In the genomic region with DNA sequence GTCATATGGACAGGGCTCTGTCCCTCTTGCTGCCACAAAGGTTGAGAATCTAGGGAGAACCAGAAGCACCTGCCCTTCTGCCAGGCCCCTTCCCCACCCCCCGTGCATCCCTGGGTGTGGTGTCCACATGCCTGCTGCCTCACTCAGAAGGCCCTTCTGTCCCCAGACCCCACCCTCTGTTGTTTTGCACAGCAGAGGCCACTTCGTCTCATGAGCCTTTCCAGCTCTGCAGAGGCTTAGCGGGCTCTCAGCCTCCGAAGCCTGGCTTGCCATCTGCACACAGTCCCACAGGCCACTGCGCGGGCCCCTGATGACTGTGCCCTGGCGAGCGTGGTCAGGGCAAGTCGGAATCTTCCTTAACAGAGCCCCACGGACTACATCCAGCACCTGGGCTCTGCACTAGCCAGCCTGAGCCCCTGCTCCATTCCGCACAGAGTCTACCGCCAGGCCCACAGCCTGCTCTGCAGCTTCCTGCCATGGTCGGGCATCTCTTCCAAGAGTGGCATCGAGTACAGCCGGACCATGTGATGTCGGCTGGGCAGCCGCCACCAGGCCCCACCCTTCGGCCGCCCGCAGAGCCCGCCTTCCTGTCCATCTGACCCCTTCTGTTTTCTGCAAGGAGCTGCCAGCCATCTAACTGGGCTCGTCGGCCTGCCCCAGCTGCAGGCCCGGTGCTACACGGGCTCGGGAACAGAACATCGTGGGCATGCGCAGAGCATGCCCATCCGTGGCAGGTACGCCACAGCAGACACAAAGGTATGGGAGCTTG, we compare ENCODE assay signal across 33 cellular contexts. TPM values are rescaled to one million over a fixed set of nuclear protein-coding genes. Genes with fewer than 3 reads are reported as not detected.
DNase-seq lines count a peak whose midpoint lies in the region; ATAC-seq, FAIRE-seq and TF ChIP-seq lines count a peak whose summit lies in the region.
"Had no signal": no experiment of that assay in that cellular context is flagged by ENCODE, and none has a peak within 500 bp of the region (broad histone marks: within the 10 kb centered on the region; RNA-seq: fewer than 3 reads in every experiment).

No MANE protein-coding gene starts in this region.

- DNase-seq in right cardiac atrium: peak in 2 of 3 donors; percentile 4 to 40
- no peak for DNase-seq in left ventricle myocardium inferior
- DNase-seq in chondrocyte (ENCODE audit: low spot score): peak; percentile 68
- DNase-seq in nephron progenitor cell: no peak
- DNase-seq in H54 (ENCODE audit: insufficient read length, low spot score): no peak
- DNase-seq in urothelium cell line (ENCODE audit: low spot score): no peak
- DNase-seq in NOMO-1 (lab: John Stamatoyannopoulos, UW; ENCODE audit: unreplicated experiment in 2 of 2): no peak
- no peak for DNase-seq in omental fat pad (ENCODE audit: low spot score)
- DNase-seq: activated CD4-positive, alpha-beta T cell treated with anti-CD3 and anti-CD28 coated beads, Interleukin-2, amount 50 U/mL, for 4 hours; activated CD8-positive, alpha-beta memory T cell treated with anti-CD3 and anti-CD28 coated beads, Interleukin-2, amount 10 ng/mL, durations not matched to agents 7 days and 5 days; activated gamma-delta T cell treated with Interleukin-2 at 50 U/mL for 16 hours; activated T-cell treated with anti-CD3 and anti-CD28 coated beads, Interleukin-2, amount 50 U/mL, for 4 hours; AML-193; CD4-positive, alpha-beta memory T cell; gastrocnemius medialis; NCI-H1694 treated with DMSO at 0.1 percent for 48 hours; NCI-H446 treated with DMSO at 0.1 percent for 48 hours; psoas muscle; RPMI8226; stimulated activated naive B cell treated with anti-CD40 and anti-IgM and Interleukin-4, amounts not matched to agents 10 μg/mL and 1 μg/mL and 100 μg/mL, for 72 hours; T-helper 1 cell had no signal

- no peak for TF ChIP-seq CTCF in left ventricle myocardium inferior (IDR thresholded peaks at IDR 0.05; ENCODE audit: borderline replicate concordance)
- TF ChIP-seq CTCF in chondrocyte (IDR thresholded peaks at IDR 0.05): no peak
- no peak for TF ChIP-seq CTCF in nephron progenitor cell (IDR thresholded peaks at IDR 0.05)
- TF ChIP-seq CTCF in omental fat pad (IDR thresholded peaks at IDR 0.05): no peak

- H3K27ac Mint-ChIP-seq in chondrocyte (ENCODE audit: unreplicated experiment) (no peak overlapping the region), nephron progenitor cell (peak overlapping the region; percentile 51)
- H3K27ac Mint-ChIP-seq: activated CD8-positive, alpha-beta memory T cell treated with anti-CD3 and anti-CD28 coated beads, Interleukin-2, amount 10 ng/mL, durations not matched to agents 7 days and 5 days; GM23338; neural progenitor cell; stimulated activated naive B cell treated with anti-CD40 and anti-IgM and Interleukin-4, amounts not matched to agents 10 μg/mL and 1 μg/mL and 100 μg/mL, for 72 hours had no signal

- H3K9me3 ChIP-seq in right cardiac atrium (ENCODE audit: control insufficient read depth, low read length): no peaks in the 10 kb centered on the region
- no peaks in the 10 kb centered on the region for H3K9me3 ChIP-seq in left ventricle myocardium inferior (replicated peaks)
- H3K9me3 ChIP-seq: A549, gastrocnemius medialis, psoas muscle had no signal

- intact Hi-C loops in right cardiac atrium (cut with DNase I) (no loop called here), left ventricle myocardium inferior (cut with micrococcal nuclease) (no loop called here)

- peaks cover 12% of the 10 kb centered on the region for H3K4me1 Mint-ChIP-seq in chondrocyte (ENCODE audit: low read depth)
- peaks cover 18% of the 10 kb centered on the region for H3K4me1 Mint-ChIP-seq in nephron progenitor cell

- H3K4me3 ChIP-seq in right cardiac atrium (ENCODE audit: low read length) (no peak overlapping the region), left ventricle myocardium inferior (no peak overlapping the region)
- H3K4me3 ChIP-seq: A549, gastrocnemius medialis, GM23338, hepatocyte, neural progenitor cell, psoas muscle had no signal

- peaks cover 36% of the 10 kb centered on the region for H3K36me3 Mint-ChIP-seq in chondrocyte (ENCODE audit: low read depth)
- peaks cover 36% of the 10 kb centered on the region for H3K36me3 Mint-ChIP-seq in nephron progenitor cell (ENCODE audit: low read depth)

- H3K4me1 ChIP-seq in right cardiac atrium (ENCODE audit: control insufficient read depth, insufficient read depth, low read length): peaks cover 5% of the 10 kb centered on the region
- peaks cover 28% of the 10 kb centered on the region for H3K4me1 ChIP-seq in left ventricle myocardium inferior
- H3K4me1 ChIP-seq: A549, neural progenitor cell had no signal

- FAIRE-seq in H54 (lab: Jason Lieb, UNC) (no peak), urothelium cell line (lab: Jason Lieb, UNC) (no peak)
- FAIRE-seq: A549 had no signal

- H3K27me3 ChIP-seq in right cardiac atrium (ENCODE audit: control insufficient read depth, insufficient read depth) (no peaks in the 10 kb centered on the region), left ventricle myocardium inferior (ENCODE audit: low read depth) (no peaks in the 10 kb centered on the region)
- H3K27me3 ChIP-seq: gastrocnemius medialis, hepatocyte, neural progenitor cell had no signal

- H3K27me3 Mint-ChIP-seq in chondrocyte (ENCODE audit: low read depth): no peaks in the 10 kb centered on the region
- H3K27me3 Mint-ChIP-seq in nephron progenitor cell (ENCODE audit: low read depth, poor library complexity): no peaks in the 10 kb centered on the region
- H3K27me3 Mint-ChIP-seq: activated CD8-positive, alpha-beta memory T cell treated with anti-CD3 and anti-CD28 coated beads, Interleukin-2, amount 10 ng/mL, durations not matched to agents 7 days and 5 days; CD4-positive, alpha-beta memory T cell; stimulated activated naive B cell treated with anti-CD40 and anti-IgM and Interleukin-4, amounts not matched to agents 10 μg/mL and 1 μg/mL and 100 μg/mL, for 72 hours had no signal

- H3K9me3 Mint-ChIP-seq in chondrocyte (ENCODE audit: low read depth): no peaks in the 10 kb centered on the region
- no peaks in the 10 kb centered on the region for H3K9me3 Mint-ChIP-seq in nephron progenitor cell
- H3K9me3 Mint-ChIP-seq: activated T-cell treated with anti-CD3 and anti-CD28 coated beads, Interleukin-2, amount 50 U/mL, for 4 hours; CD4-positive, alpha-beta memory T cell; GM23338; neural progenitor cell; stimulated activated naive B cell treated with anti-CD40 and anti-IgM and Interleukin-4, amounts not matched to agents 10 μg/mL and 1 μg/mL and 100 μg/mL, for 72 hours had no signal

- no peak for TF ChIP-seq POLR2A in H54 (IDR thresholded peaks at IDR 0.05; ENCODE audit: low read depth, low read length)

- H3K36me3 ChIP-seq in left ventricle myocardium inferior: peaks cover 86% of the 10 kb centered on the region
- H3K36me3 ChIP-seq: neural progenitor cell had no signal

- H3K27ac ChIP-seq in right cardiac atrium (ENCODE audit: low read length): no peak overlapping the region
- no peak overlapping the region for H3K27ac ChIP-seq in left ventricle myocardium inferior (replicated peaks)
- H3K27ac ChIP-seq: A549, gastrocnemius medialis, hepatocyte, neural progenitor cell, psoas muscle had no signal

- 90% methylated on average over 30 of the region's 30 CpGs for WGBS in right cardiac atrium

- no peak overlapping the region for H3K4me3 Mint-ChIP-seq in chondrocyte (ENCODE audit: unreplicated experiment)
- H3K4me3 Mint-ChIP-seq in nephron progenitor cell: no peak overlapping the region
- H3K4me3 Mint-ChIP-seq: activated CD8-positive, alpha-beta memory T cell treated with anti-CD3 and anti-CD28 coated beads, Interleukin-2, amount 10 ng/mL, durations not matched to agents 7 days and 5 days; activated T-cell treated with anti-CD3 and anti-CD28 coated beads, Interleukin-2, amount 50 U/mL, for 4 hours; CD4-positive, alpha-beta memory T cell; GM23338; neural progenitor cell; stimulated activated naive B cell treated with anti-CD40 and anti-IgM and Interleukin-4, amounts not matched to agents 10 μg/mL and 1 μg/mL and 100 μg/mL, for 72 hours had no signal

- ATAC-seq in right cardiac atrium (no peak), omental fat pad (ENCODE audit: low FRiP score) (no peak)
- ATAC-seq: A549; activated CD4-positive, CD25-positive, alpha-beta regulatory T cell treated with anti-CD3 and anti-CD28 coated beads, Interleukin-2, amount 50 U/mL, for 24 hours; activated CD8-positive, alpha-beta memory T cell treated with anti-CD3 and anti-CD28 coated beads, Interleukin-2, amount 10 ng/mL, durations not matched to agents 7 days and 5 days; activated T-cell treated with anti-CD3 and anti-CD28 coated beads, Interleukin-2, amount 50 U/mL, for 4 hours; gastrocnemius medialis; GM23338; psoas muscle; stimulated activated naive B cell treated with anti-CD40 and anti-IgM and Interleukin-4, amounts not matched to agents 10 μg/mL and 1 μg/mL and 100 μg/mL, for 72 hours had no signal

RNA-seq across cellular contexts. Expression of a gene that starts 10.8 kb away (rescaled TPM):
- not detected for total RNA-seq in right cardiac atrium
- not detected for polyA plus RNA-seq in right cardiac atrium
- total RNA-seq in left ventricle myocardium inferior: not detected
- not detected in 3 replicates for total RNA-seq in chondrocyte
- total RNA-seq in omental fat pad: not detected
- total RNA-seq: activated CD8-positive, alpha-beta memory T cell treated with anti-CD3 and anti-CD28 coated beads, Interleukin-2, amount 10 ng/mL, durations not matched to agents 7 days and 5 days; activated T-cell treated with anti-CD3 and anti-CD28 coated beads, Interleukin-2, amount 50 U/mL, for 4 hours; CD4-positive, alpha-beta memory T cell; Daoy; fibroblast of lung; gastrocnemius medialis; GM23338; hepatocyte; lung microvascular endothelial cell; OCI-LY7; psoas muscle; SK-MEL-5; ureter had no signal
- polyA plus RNA-seq: A549; adipose tissue; CD4-positive, alpha-beta memory T cell; fibroblast of lung; GM23338; hepatocyte; psoas muscle had no signal

RNA-seq across cellular contexts. Expression of a gene that starts 16.3 kb away (rescaled TPM):
- total RNA-seq in right cardiac atrium (10 to 100 TPM; 16.8 to 22.2 (median 18.6) TPM), left ventricle myocardium inferior (14.4 TPM), chondrocyte (19.3 to 21.8 TPM (median 20.6 TPM) in 3 replicates), omental fat pad (10 to 100 TPM in 2 of 4 donors, 1 to 10 TPM in 2; 8.5 to 17.8 (median 12.5) TPM)
- 8.5 TPM for polyA plus RNA-seq in right cardiac atrium

RNA-seq across cellular contexts. Expression of a gene that starts 41.0 kb away (rescaled TPM):
- 10 to 100 TPM; 40.7 to 51.5 (median 46.0) TPM for total RNA-seq in right cardiac atrium
- polyA plus RNA-seq in right cardiac atrium: 50.9 TPM
- 38.2 TPM for total RNA-seq in left ventricle myocardium inferior
- total RNA-seq in chondrocyte: 46.5 to 51.1 TPM (median 47.2 TPM) in 3 replicates
- total RNA-seq in omental fat pad: 10 to 100 TPM; 17.0 to 31.7 (median 26.5) TPM

RNA-seq across cellular contexts. Expression of a gene that starts 41.2 kb away (rescaled TPM):
- total RNA-seq in right cardiac atrium: 1 to 10 TPM; 2.0 to 3.5 (median 2.2) TPM
- 0.88 TPM for polyA plus RNA-seq in right cardiac atrium
- total RNA-seq in left ventricle myocardium inferior: 1.7 TPM
- 2.0 to 2.7 TPM (median 2.5 TPM) in 3 replicates for total RNA-seq in chondrocyte
- total RNA-seq in omental fat pad: 1 to 10 TPM; 2.0 to 3.3 (median 2.7) TPM
- total RNA-seq: Daoy had no signal

Comparison
In these comparisons a context has a peak if more than half of its experiments do, and no peak if none do; other contexts are left out.
1. DNase-seq: peak in right cardiac atrium (2 of 3) and chondrocyte (single experiment); none in left ventricle myocardium inferior (single experiment), nephron progenitor cell (single experiment), H54 (single experiment), urothelium cell line (single experiment), NOMO-1 (0 of 2) and omental fat pad (single experiment).